Comparison of ENCODE assay signal across 17 cellular contexts in genomic region chr2:68768951-68769350, GRCh38. TPM values are rescaled to one million over a fixed set of nuclear protein-coding genes. Genes with fewer than 3 reads are reported as not detected.
DNase-seq lines count a peak whose midpoint lies in the region; ATAC-seq, FAIRE-seq and TF ChIP-seq lines count a peak whose summit lies in the region.
"Had no signal": no experiment of that assay in that cellular context is flagged by ENCODE, and none has a peak within 500 bp of the region (broad histone marks: within the 10 kb centered on the region; RNA-seq: fewer than 3 reads in every experiment).

No MANE protein-coding gene starts in this region.

- peaks cover 0 to 10% of the 10 kb centered on the region in 2 donors for H3K4me1 ChIP-seq in small intestine (ENCODE audit: control insufficient read depth in 2 of 2, insufficient read depth in 1 of 2, low read depth in 1 of 2, low read length in 1 of 2)

- FAIRE-seq in small intestine (lab: Jason Lieb, UNC) (no peak), GM19239 (lab: Jason Lieb, UNC) (no peak)
- FAIRE-seq: H54 had no signal

- peak overlapping the region; percentile 96 for H3K27ac Mint-ChIP-seq in activated naive CD8-positive, alpha-beta T cell treated with anti-CD3 and anti-CD28 coated beads, Interleukin-2, amount 50 U/mL, for 24 hours

- H3K36me3 ChIP-seq in KOPT-K1 (ENCODE audit: insufficient read depth, low read length), result no peaks in the 10 kb centered on the region
- H3K36me3 ChIP-seq in small intestine (ENCODE audit: control insufficient read depth in 2 of 2, insufficient read depth in 2 of 2, low read length in 2 of 2), result no peaks in the 10 kb centered on the region

- H3K36me3 Mint-ChIP-seq in activated naive CD8-positive, alpha-beta T cell treated with anti-CD3 and anti-CD28 coated beads, Interleukin-2, amount 50 U/mL, for 24 hours (ENCODE audit: low read depth), result peaks cover 22% of the 10 kb centered on the region

- H3K9me3 ChIP-seq in KOPT-K1 (ENCODE audit: insufficient read depth, low read length, poor library complexity, severe bottlenecking) (no peaks in the 10 kb centered on the region), small intestine (ENCODE audit: control insufficient read depth, low read depth) (no peaks in the 10 kb centered on the region)

- H3K27me3 Mint-ChIP-seq in activated naive CD8-positive, alpha-beta T cell treated with anti-CD3 and anti-CD28 coated beads, Interleukin-2, amount 50 U/mL, for 24 hours, result no peaks in the 10 kb centered on the region

- DNase-seq in DMS53 (lab: John Stamatoyannopoulos, UW), result peak; percentile 31
- no peak for DNase-seq in DMS53 treated with DMSO at 0.1 percent for 48 hours (lab: John Stamatoyannopoulos, UW; ENCODE audit: unreplicated experiment)
- DNase-seq in activated naive CD8-positive, alpha-beta T cell treated with anti-CD3 and anti-CD28 coated beads, Interleukin-2, amount 50 U/mL, for 24 hours, result no peak
- no peak for DNase-seq in small intestine
- no peak for DNase-seq in GM19239 (ENCODE audit: insufficient read length, low spot score)
- DNase-seq in dorsolateral prefrontal cortex, result no peak
- DNase-seq: activated CD8-positive, alpha-beta memory T cell treated with anti-CD3 and anti-CD28 coated beads for 24 hours; amygdala; KG1; NCI-H187; retina; stimulated activated CD4-positive, alpha-beta T cell treated with anti-CD3 and anti-CD28 coated beads, Interleukin-2, amount 100 ng/mL, for 48 hours had no signal

- intact Hi-C loops in dorsolateral prefrontal cortex (cut with DNase I), result no loop called here

- TF ChIP-seq CTCF in dorsolateral prefrontal cortex (IDR thresholded peaks at IDR 0.05 in 54 of 56, conservative IDR thresholded peaks at IDR 0.05 in 2 of 56; ENCODE audit: low read depth in 1 of 56, partially characterized antibody in 56 of 56), result no peak

- H3K4me3 ChIP-seq in small intestine (ENCODE audit: low read depth in 1 of 2, low read length in 2 of 2) (no peak overlapping the region), dorsolateral prefrontal cortex (no peak overlapping the region)
- H3K4me3 ChIP-seq: coronary artery had no signal

- H3K4me1 Mint-ChIP-seq in activated naive CD8-positive, alpha-beta T cell treated with anti-CD3 and anti-CD28 coated beads, Interleukin-2, amount 50 U/mL, for 24 hours, result peaks cover 100% of the 10 kb centered on the region

- H3K27me3 ChIP-seq in small intestine (ENCODE audit: control insufficient read depth in 2 of 2, insufficient read depth in 2 of 2, low read length in 2 of 2) (no peaks in the 10 kb centered on the region), dorsolateral prefrontal cortex (no peaks in the 10 kb centered on the region)

- no peaks in the 10 kb centered on the region for H3K9me3 Mint-ChIP-seq in activated naive CD8-positive, alpha-beta T cell treated with anti-CD3 and anti-CD28 coated beads, Interleukin-2, amount 50 U/mL, for 24 hours

- ATAC-seq in activated naive CD8-positive, alpha-beta T cell treated with anti-CD3 and anti-CD28 coated beads, Interleukin-2, amount 50 U/mL, for 24 hours, result no peak
- no peak for ATAC-seq in HG03571 (IDR thresholded peaks at IDR 0.05; ENCODE audit: unreplicated experiment)

- peak overlapping the region; percentile 69 for H3K4me3 Mint-ChIP-seq in activated naive CD8-positive, alpha-beta T cell treated with anti-CD3 and anti-CD28 coated beads, Interleukin-2, amount 50 U/mL, for 24 hours

- H3K27ac ChIP-seq in KOPT-K1 (ENCODE audit: low read depth, low read length, poor library complexity, severe bottlenecking) (peak overlapping the region; percentile 90), small intestine (ENCODE audit: low read depth in 1 of 2, low read length in 1 of 2) (peak overlapping the region; percentile 16 to 92), dorsolateral prefrontal cortex (peak overlapping the region in 3 of 59 donors; percentile 9 to 68 (median 33))
- H3K27ac ChIP-seq: 22Rv1 had no signal

RNA-seq across cellular contexts. Expression of gene ARHGAP25, which starts 34.3 kb away (rescaled TPM):
- 1 to 10 TPM; 1.8 to 7.6 (median 3.6) TPM for polyA plus RNA-seq in small intestine
- 10 to 100 TPM in 20 of 120 experiments, 1 to 10 TPM in 100; 1.8 to 15.0 (median 7.5) TPM for total RNA-seq in dorsolateral prefrontal cortex
